Comparison of ENCODE assay signal across 10 cellular contexts in genomic region chr17:44587339-44587738, GRCh38. TPM values are rescaled to one million over a fixed set of nuclear protein-coding genes. Genes with fewer than 3 reads are reported as not detected.
DNase-seq lines count a peak whose midpoint lies in the region; ATAC-seq, FAIRE-seq and TF ChIP-seq lines count a peak whose summit lies in the region.
"Had no signal": no experiment of that assay in that cellular context is flagged by ENCODE, and none has a peak within 500 bp of the region (broad histone marks: within the 10 kb centered on the region; RNA-seq: fewer than 3 reads in every experiment).

No MANE protein-coding gene starts in this region.

- FAIRE-seq in pancreas (lab: Jason Lieb, UNC), result no peak

- no peaks in the 10 kb centered on the region for H3K4me1 ChIP-seq in pancreas

- TF ChIP-seq CTCF in pancreas (IDR thresholded peaks at IDR 0.05), result no peak

- no peak overlapping the region for H3K4me3 ChIP-seq in pancreas
- H3K4me3 ChIP-seq: SK-N-MC had no signal

- H3K27ac ChIP-seq in pancreas, result peak overlapping the region in 1 of 4 donors; percentile 70
- H3K27ac ChIP-seq: neutrophil, SK-N-MC had no signal

- peak; percentile 70 to 100 (median 88) for ATAC-seq in pancreas
- ATAC-seq in GM18519 (IDR thresholded peaks at IDR 0.05; ENCODE audit: low FRiP score, unreplicated experiment), result no peak
- ATAC-seq in HG03097 (IDR thresholded peaks at IDR 0.05; ENCODE audit: low FRiP score, unreplicated experiment), result no peak

- H3K27me3 ChIP-seq in pancreas, result no peaks in the 10 kb centered on the region
- H3K27me3 ChIP-seq: neutrophil had no signal

- intact Hi-C loops in pancreas (cut with DNase I), result no loop called here

- H3K9me3 ChIP-seq in pancreas, result no peaks in the 10 kb centered on the region
- H3K9me3 ChIP-seq: neutrophil had no signal

- DNase-seq in ELF-1 (ENCODE audit: low read depth, low spot score), result peak; percentile 86
- peak; percentile 93 for DNase-seq in RPMI7951 (ENCODE audit: low read depth)
- DNase-seq in fibroblast of peridontal ligament (ENCODE audit: extremely low read depth), result peak; percentile 85
- peak in 2 of 6 donors; percentile 30 to 55 for DNase-seq in pancreas
- DNase-seq in activated CD4-positive, CD25-positive, alpha-beta regulatory T cell treated with anti-CD3 and anti-CD28 coated beads, Interleukin-2, amount 50 U/mL, for 72 hours, result no peak
- no peak for DNase-seq in NCI-H69 (lab: John Stamatoyannopoulos, UW)

- WGBS in pancreas, 2 donors, result 22 to 40% methylated on average over 2 of the region's 2 CpGs

- no peaks in the 10 kb centered on the region for H3K36me3 ChIP-seq in pancreas
- H3K36me3 ChIP-seq: neutrophil had no signal

RNA-seq across cellular contexts. Expression of gene FZD2, which starts 30.1 kb away (rescaled TPM):
- total RNA-seq in RPMI7951 (2014; rRNA removed; shearing (Covaris generic)), result 4.7 and 6.6 TPM in 2 replicates
- total RNA-seq in pancreas, result 1 to 10 TPM in 3 of 6 donors, under 1 TPM in 3; 0.57 to 3.6 (median 1.3) TPM
- polyA plus RNA-seq in pancreas, result under 1 TPM; 0.16 to 0.91 TPM

Comparison
In these comparisons a context has a peak if more than half of its experiments do, and no peak if none do; other contexts are left out.
1. DNase-seq: peak in ELF-1 (single experiment), RPMI7951 (single experiment) and fibroblast of peridontal ligament (single experiment); none in activated CD4-positive, CD25-positive, alpha-beta regulatory T cell treated with anti-CD3 and anti-CD28 coated beads, Interleukin-2, amount 50 U/mL, for 72 hours (single experiment) and NCI-H69 (single experiment).
2. ATAC-seq: peak in pancreas (4 of 4); none in GM18519 (single experiment) and HG03097 (single experiment).